In genomic region chrY:7455626-7456025, GRCh38 we compare ENCODE assay signal across 21 cellular contexts.
DNase-seq lines count a peak whose midpoint lies in the region; FAIRE-seq lines count a peak whose summit lies in the region.
"Had no signal": no experiment of that assay in that cellular context is flagged by ENCODE, and none has a peak within 500 bp of the region (broad histone marks: within the 10 kb centered on the region; RNA-seq: fewer than 3 reads in every experiment).

No MANE protein-coding gene starts in this region.

- DNase-seq in Caki2 (ENCODE audit: low read depth), result peak; percentile 39
- peak; percentile 93 for DNase-seq in RCC 7860 (ENCODE audit: low spot score)
- DNase-seq in fibroblast of gingiva (ENCODE audit: low read depth), result peak; percentile 52
- DNase-seq in myocyte (ENCODE audit: low read depth), result peak; percentile 71
- no peak for DNase-seq in DMS 273 (lab: John Stamatoyannopoulos, UW; ENCODE audit: unreplicated experiment)
- no peak for DNase-seq in HTR-8/SVneo (ENCODE audit: insufficient read length, low spot score)
- no peak for DNase-seq in Ammon's horn (ENCODE audit: low spot score)
- no peak for DNase-seq in SW 1271 (lab: John Stamatoyannopoulos, UW)
- DNase-seq: activated CD4-positive, alpha-beta memory T cell treated with anti-CD3 and anti-CD28 coated beads, Interleukin-2, amount 10 ng/mL, durations not matched to agents 7 days and 5 days; activated CD4-positive, CD25-positive, alpha-beta regulatory T cell treated with anti-CD3 and anti-CD28 coated beads, Interleukin-2, amount 50 U/mL, for 72 hours; aorta; caudate nucleus; head of caudate nucleus; lower lobe of right lung; MM.1S; mucosa of descending colon; NCI-H2029; NCI-H69; ovary; small intestine had no signal

- in situ Hi-C loops in Caki2 (cut with HindIII; ENCODE audit: low pct_unique_long_range_greater_than_20kb, low sequenced_read_pairs), result no loop called here

- FAIRE-seq in RCC 7860 (lab: Jason Lieb, UNC) (peak; percentile 84), HTR-8/SVneo (lab: Jason Lieb, UNC) (no peak)
- FAIRE-seq: GM12892, small intestine had no signal

Comparison
In these comparisons a context has a peak if more than half of its experiments do, and no peak if none do; other contexts are left out.
1. DNase-seq: peak in Caki2 (single experiment), RCC 7860 (single experiment), fibroblast of gingiva (single experiment) and myocyte (single experiment); none in DMS 273 (single experiment), HTR-8/SVneo (single experiment), Ammon's horn (single experiment) and SW 1271 (0 of 2).